In genomic region chr6:44841829-44842228, GRCh38 we compare ENCODE assay signal across 9 cellular contexts.
"Had no signal": no experiment of that assay in that cellular context is flagged by ENCODE, and none has a peak within 500 bp of the region (broad histone marks: within the 10 kb centered on the region; RNA-seq: fewer than 3 reads in every experiment).

No MANE protein-coding gene starts in this region.

- FAIRE-seq: HTR-8/SVneo, K562 had no signal

- H3K9me3 Mint-ChIP-seq: HFFc6 had no signal

- ATAC-seq: HCT116, K562 had no signal

- DNase-seq: GM23248, GOT3, H7, HFFc6, IMR-90, KG1 had no signal

- H3K27ac Mint-ChIP-seq: HFFc6 had no signal

- H3K4me3 Mint-ChIP-seq: HFFc6 had no signal
